Comparison of ENCODE assay signal across 17 cellular contexts in genomic region chr14:97329701-97330100, GRCh38.
DNase-seq lines count a peak whose midpoint lies in the region; ATAC-seq lines count a peak whose summit lies in the region.
"Had no signal": no experiment of that assay in that cellular context is flagged by ENCODE, and none has a peak within 500 bp of the region (broad histone marks: within the 10 kb centered on the region; RNA-seq: fewer than 3 reads in every experiment).

No MANE protein-coding gene starts in this region.

- DNase-seq in Daoy (ENCODE audit: low read depth) (peak; percentile 52), NCI-H2107 (lab: John Stamatoyannopoulos, UW) (peak; percentile 14), DMS53 treated with DMSO at 0.1 percent for 48 hours (lab: John Stamatoyannopoulos, UW; ENCODE audit: unreplicated experiment) (no peak), T-helper 17 cell (no peak)
- no peak for DNase-seq in NK-92 treated with Interleukin-12 subunit alpha and Interleukin-12 subunit beta, amount 100 ng/mL, for 24 hours (lab: John Stamatoyannopoulos, UW)
- DNase-seq: AML-193, DMS 273 treated with DMSO at 0.1 percent for 48 hours, HCEC 1CT, IMR-90, Karpas-422, NCI-H187 treated with DMSO at 0.1 percent for 48 hours, NCI-H2227 treated with DMSO at 0.1 percent for 48 hours, NCI-H526, PC-9 had no signal

- no peak for ATAC-seq in activated T-helper 17 cell treated with anti-CD3 and anti-CD28 coated beads, Interleukin-2, amount 50 U/mL, for 72 hours (replicated peaks)
- ATAC-seq in T-helper 17 cell, result no peak

- H3K36me3 ChIP-seq in mesodermal cell (ENCODE audit: control insufficient read depth, insufficient read depth, low read length), result no peaks in the 10 kb centered on the region

- no peak overlapping the region for H3K4me3 ChIP-seq in mesodermal cell (ENCODE audit: extremely low read depth, insufficient read depth, low read length, poor library complexity, severe bottlenecking)
- H3K4me3 ChIP-seq: PC-9 had no signal

- H3K27ac Mint-ChIP-seq in activated T-helper 17 cell treated with anti-CD3 and anti-CD28 coated beads, Interleukin-2, amount 50 U/mL, for 72 hours, result peak overlapping the region; percentile 51
- H3K27ac Mint-ChIP-seq in T-helper 17 cell, result no peak overlapping the region
- H3K27ac Mint-ChIP-seq: CD14-positive monocyte had no signal

- peak overlapping the region; percentile 37 for H3K27ac ChIP-seq in mesodermal cell (ENCODE audit: low read depth, low read length, severe bottlenecking)
- H3K27ac ChIP-seq: PC-9 had no signal

- no peaks in the 10 kb centered on the region for H3K36me3 Mint-ChIP-seq in activated T-helper 17 cell treated with anti-CD3 and anti-CD28 coated beads, Interleukin-2, amount 50 U/mL, for 72 hours (ENCODE audit: low read depth)
- H3K36me3 Mint-ChIP-seq in T-helper 17 cell (ENCODE audit: low read depth), result peaks cover 3% of the 10 kb centered on the region
- H3K36me3 Mint-ChIP-seq: CD14-positive monocyte had no signal

- peaks cover 19% of the 10 kb centered on the region for H3K4me1 Mint-ChIP-seq in activated T-helper 17 cell treated with anti-CD3 and anti-CD28 coated beads, Interleukin-2, amount 50 U/mL, for 72 hours
- H3K4me1 Mint-ChIP-seq in T-helper 17 cell, result peaks cover 17% of the 10 kb centered on the region
- H3K4me1 Mint-ChIP-seq: CD14-positive monocyte had no signal

- H3K9me3 Mint-ChIP-seq in activated T-helper 17 cell treated with anti-CD3 and anti-CD28 coated beads, Interleukin-2, amount 50 U/mL, for 72 hours, result no peaks in the 10 kb centered on the region

- H3K27me3 Mint-ChIP-seq in activated T-helper 17 cell treated with anti-CD3 and anti-CD28 coated beads, Interleukin-2, amount 50 U/mL, for 72 hours, result no peaks in the 10 kb centered on the region
- no peaks in the 10 kb centered on the region for H3K27me3 Mint-ChIP-seq in T-helper 17 cell

- 75 to 86% methylated on average over 1 of the region's 2 CpGs for WGBS in mesodermal cell (ENCODE audit: insufficient coverage in 2 of 2), 2 experiments

- no peak overlapping the region for H3K4me3 Mint-ChIP-seq in activated T-helper 17 cell treated with anti-CD3 and anti-CD28 coated beads, Interleukin-2, amount 50 U/mL, for 72 hours
- H3K4me3 Mint-ChIP-seq in T-helper 17 cell, result no peak overlapping the region
- H3K4me3 Mint-ChIP-seq: CD14-positive monocyte had no signal

- H3K4me1 ChIP-seq in mesodermal cell (ENCODE audit: control insufficient read depth, insufficient read depth, low read length, poor library complexity, severe bottlenecking), result peaks cover 12% of the 10 kb centered on the region

- peaks cover 4% of the 10 kb centered on the region for H3K9me3 ChIP-seq in mesodermal cell (ENCODE audit: control insufficient read depth, low read length)
- H3K9me3 ChIP-seq in T-helper 17 cell (ENCODE audit: control insufficient read depth, low read length, poor library complexity, severe bottlenecking), result no peaks in the 10 kb centered on the region

Comparison
In these comparisons a context has a peak if more than half of its experiments do, and no peak if none do; other contexts are left out.
1. DNase-seq: peak in Daoy (single experiment) and NCI-H2107 (single experiment); none in DMS53 treated with DMSO at 0.1 percent for 48 hours (single experiment), NK-92 treated with Interleukin-12 subunit alpha and Interleukin-12 subunit beta, amount 100 ng/mL, for 24 hours (single experiment) and T-helper 17 cell (0 of 3).